Comparison of ENCODE assay signal across 7 cellular contexts in genomic region chr16:30526137-30526822, GRCh38. TPM values are rescaled to one million over a fixed set of nuclear protein-coding genes. Genes with fewer than 3 reads are reported as not detected.
A peak's percentile ranks its signal among the peaks of the same experiment; 100 is the strongest.
DNase-seq lines count a peak whose midpoint lies in the region; TF ChIP-seq lines count a peak whose summit lies in the region.

ZNF768 (minus strand) TSS chr16:30526566; CDS start chr16:30526413, 153 bp downstream.

- H3K27ac Mint-ChIP-seq in activated naive CD4-positive, alpha-beta T cell treated with anti-CD3 and anti-CD28 coated beads, Interleukin-2, amount 50 U/mL, for 24 hours, result peak within 1 kb of the TSS; percentile 76

- H3K4me1 Mint-ChIP-seq in activated naive CD4-positive, alpha-beta T cell treated with anti-CD3 and anti-CD28 coated beads, Interleukin-2, amount 50 U/mL, for 24 hours, result peaks cover 32% of the 10 kb centered on the region

- H3K9me3 Mint-ChIP-seq in activated naive CD4-positive, alpha-beta T cell treated with anti-CD3 and anti-CD28 coated beads, Interleukin-2, amount 50 U/mL, for 24 hours, result no peaks in the 10 kb centered on the region

- H3K4me3 ChIP-seq in GM12865 (ENCODE audit: low read depth, low read length) (peak within 1 kb of the TSS; percentile 78), H7 (ENCODE audit: insufficient read depth, low read depth, low read length) (peak within 1 kb of the TSS; percentile 88)

- H3K36me3 ChIP-seq in H7 (replicated peaks; ENCODE audit: control insufficient read depth, insufficient read depth, low read length), result no peaks in the 10 kb centered on the region; the same call in 1 of the 2 replicates

- H3K36me3 Mint-ChIP-seq in activated naive CD4-positive, alpha-beta T cell treated with anti-CD3 and anti-CD28 coated beads, Interleukin-2, amount 50 U/mL, for 24 hours, result no peaks in the 10 kb centered on the region

- TF ChIP-seq CTCF in GM12865 (IDR thresholded peaks at IDR 0.05; ENCODE audit: insufficient read depth, low read depth, low read length, missing control alignments), result no peak

- no peaks in the 10 kb centered on the region for H3K27me3 Mint-ChIP-seq in activated naive CD4-positive, alpha-beta T cell treated with anti-CD3 and anti-CD28 coated beads, Interleukin-2, amount 50 U/mL, for 24 hours

- intact Hi-C loops in head of caudate nucleus (cut with DNase I), result loop anchor here (5.0 kb wide), 1 partner anchor 79 kb away; the partner anchor contains the start of gene SEPHS2

- no peaks in the 10 kb centered on the region for H3K27me3 ChIP-seq in H7 (ENCODE audit: control insufficient read depth, insufficient read depth, low read length)

- DNase-seq in GM12865 (ENCODE audit: low read depth), result peak; percentile 29
- peak; percentile 97 for DNase-seq in H7
- DNase-seq in NCI-H1092 treated with DMSO at 0.1 percent for 48 hours (lab: John Stamatoyannopoulos, UW), result peak; percentile 37
- peak in 27 of 42 donors; percentile 10 to 81 (median 46) for DNase-seq in head of caudate nucleus
- DNase-seq in occipital lobe (lab: John Stamatoyannopoulos, UW), result no peak
- no peak for DNase-seq in D341Med (ENCODE audit: low spot score)

- H3K4me3 Mint-ChIP-seq in activated naive CD4-positive, alpha-beta T cell treated with anti-CD3 and anti-CD28 coated beads, Interleukin-2, amount 50 U/mL, for 24 hours, result peak within 1 kb of the TSS; percentile 87

RNA-seq across cellular contexts. Expression of gene ZNF768, which starts in this region (rescaled TPM):
- 55.2 and 55.3 TPM in 2 replicates for total RNA-seq in H7 (2014; rRNA removed; shearing (Covaris generic))
- total RNA-seq in occipital lobe, result 28.4 TPM

Comparison
In these comparisons a context has a peak if more than half of its experiments do, and no peak if none do; other contexts are left out.
1. DNase-seq: peak in GM12865 (single experiment), H7 (single experiment), NCI-H1092 treated with DMSO at 0.1 percent for 48 hours (single experiment) and head of caudate nucleus (27 of 42); none in occipital lobe (single experiment) and D341Med (single experiment).